17 cellular contexts compared by ENCODE assay signal in the genomic region with DNA sequence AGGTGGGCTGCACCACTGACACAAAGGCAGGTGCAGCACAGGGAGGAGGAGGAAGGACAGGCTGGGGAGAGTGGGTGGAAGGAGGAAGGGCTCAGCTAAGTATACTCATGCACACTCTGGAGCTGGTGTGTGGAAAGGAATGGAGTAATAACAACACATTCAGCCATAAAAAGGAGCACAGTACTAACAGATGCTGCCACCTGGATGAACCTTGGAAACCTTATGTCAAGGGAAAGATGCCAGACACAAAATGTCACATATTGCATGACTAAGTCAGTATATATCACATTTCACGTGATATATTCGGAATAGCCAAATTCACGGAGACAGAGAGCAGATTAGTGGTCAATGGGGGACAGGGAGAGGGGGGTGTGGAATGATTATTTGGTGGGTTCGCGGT.
DNase-seq lines count a peak whose midpoint lies in the region; ATAC-seq and TF ChIP-seq lines count a peak whose summit lies in the region.
"Had no signal": no experiment of that assay in that cellular context is flagged by ENCODE, and none has a peak within 500 bp of the region (broad histone marks: within the 10 kb centered on the region; RNA-seq: fewer than 3 reads in every experiment).

No MANE protein-coding gene starts in this region.

- intact Hi-C loops in Right ventricle myocardium superior (cut with DNase I), result no loop called here
- intact Hi-C loops in sciatic nerve (cut with DNase I), result no loop called here
- intact Hi-C loops in lower lobe of right lung (cut with DNase I), result no loop called here

- H3K27ac Mint-ChIP-seq in glutamatergic neuron (ENCODE audit: unreplicated experiment), result peak overlapping the region; percentile 44
- H3K27ac Mint-ChIP-seq: CD14-positive monocyte; CD4-positive, alpha-beta memory T cell had no signal

- POLR2A ChIA-PET in HEK293 (lab: Yijun Ruan, JAX), result no interaction called here

- CTCF ChIA-PET in HEK293 (lab: Yijun Ruan, JAX), result no interaction called here

- H3K36me3 ChIP-seq in HEK293 (ENCODE audit: control insufficient read depth in 2 of 2, insufficient read depth in 1 of 2, low read length in 2 of 2), result no peaks in the 10 kb centered on the region
- H3K36me3 ChIP-seq in lower lobe of right lung, result no peaks in the 10 kb centered on the region
- H3K36me3 ChIP-seq: BLaER1, HAP-1 had no signal

- ATAC-seq in Right ventricle myocardium superior (ENCODE audit: poor library complexity) (no peak), HG03378 (IDR thresholded peaks at IDR 0.05; ENCODE audit: unreplicated experiment) (no peak), sciatic nerve (no peak), lower lobe of right lung (no peak)

- H3K9me3 ChIP-seq in HEK293 (ENCODE audit: control insufficient read depth, insufficient read depth, low read depth, low read length) (no peaks in the 10 kb centered on the region), lower lobe of right lung (no peaks in the 10 kb centered on the region)
- H3K9me3 ChIP-seq: BLaER1, HAP-1 had no signal

- H3K27me3 Mint-ChIP-seq in glutamatergic neuron (ENCODE audit: unreplicated experiment), result no peaks in the 10 kb centered on the region

- peaks cover 7% of the 10 kb centered on the region for H3K9me3 Mint-ChIP-seq in glutamatergic neuron (ENCODE audit: unreplicated experiment)

- no peak for TF ChIP-seq CTCF in HEK293 (tag by site-specific recombination; IDR thresholded peaks at IDR 0.05)
- TF ChIP-seq CTCF in glutamatergic neuron (IDR thresholded peaks at IDR 0.05; ENCODE audit: partially characterized antibody, unreplicated experiment), result no peak
- no peak for TF ChIP-seq CTCF in lower lobe of right lung (IDR thresholded peaks at IDR 0.05)

- no peaks in the 10 kb centered on the region for H3K4me1 ChIP-seq in HEK293 (ENCODE audit: control insufficient read depth, insufficient read depth, low read length)
- H3K4me1 ChIP-seq in lower lobe of right lung, result no peaks in the 10 kb centered on the region
- H3K4me1 ChIP-seq: BLaER1, HAP-1 had no signal

- DNase-seq in DMS 273 (lab: John Stamatoyannopoulos, UW; ENCODE audit: unreplicated experiment) (peak; percentile 73), NCI-H2171 (lab: John Stamatoyannopoulos, UW) (peak; percentile 84), glutamatergic neuron (no peak), Right ventricle myocardium superior (no peak), sciatic nerve (ENCODE audit: low spot score) (no peak), lower lobe of right lung (no peak)
- DNase-seq: 8988T; Calu3; CD4-positive, alpha-beta memory T cell; GDM1; GOT3 had no signal

- peaks cover 9% of the 10 kb centered on the region for H3K4me1 Mint-ChIP-seq in glutamatergic neuron (ENCODE audit: low read depth, unreplicated experiment)
- H3K4me1 Mint-ChIP-seq: CD14-positive monocyte; CD4-positive, alpha-beta memory T cell had no signal

- H3K27me3 ChIP-seq in lower lobe of right lung (ENCODE audit: low read depth), result no peaks in the 10 kb centered on the region
- H3K27me3 ChIP-seq: BLaER1 had no signal

- no peak overlapping the region for H3K27ac ChIP-seq in HEK293 (ENCODE audit: extremely low read depth, low read depth, low read length)
- H3K27ac ChIP-seq in lower lobe of right lung, result no peak overlapping the region
- H3K27ac ChIP-seq: BLaER1, HL-60 had no signal

- no peak overlapping the region for H3K4me3 ChIP-seq in HEK293 (ENCODE audit: low read depth, low read length)
- no peak overlapping the region for H3K4me3 ChIP-seq in lower lobe of right lung
- H3K4me3 ChIP-seq: BLaER1, HAP-1 had no signal

- H3K4me3 Mint-ChIP-seq in glutamatergic neuron (ENCODE audit: unreplicated experiment), result no peak overlapping the region
- H3K4me3 Mint-ChIP-seq: CD14-positive monocyte; CD4-positive, alpha-beta memory T cell had no signal

- peaks cover 7% of the 10 kb centered on the region for H3K36me3 Mint-ChIP-seq in glutamatergic neuron (ENCODE audit: unreplicated experiment)
- H3K36me3 Mint-ChIP-seq: CD14-positive monocyte; CD4-positive, alpha-beta memory T cell had no signal

TF ChIP-seq in HEK293, 187 proteins besides CTCF, POLR2A, EP300 and RAD21:
- TF ChIP-seq EGR2 (tag by site-specific recombination; IDR thresholded peaks at IDR 0.05; ENCODE audit: low read depth), result 0 out of 2 replicates have a peak, but pooled peaks have one; percentile 9
- TF ChIP-seq ZNF138 (tag by site-specific recombination; IDR thresholded peaks at IDR 0.05; ENCODE audit: borderline replicate concordance), result no peak
- no peak for TF ChIP-seq ZNF404 (tag by site-specific recombination; IDR thresholded peaks at IDR 0.05)

Comparison
In these comparisons a context has a peak if more than half of its experiments do, and no peak if none do; other contexts are left out.
1. DNase-seq: peak in DMS 273 (single experiment) and NCI-H2171 (single experiment); none in glutamatergic neuron (single experiment), Right ventricle myocardium superior (single experiment), sciatic nerve (single experiment) and lower lobe of right lung (single experiment).